8 cellular contexts compared by ENCODE assay signal in the genomic region with DNA sequence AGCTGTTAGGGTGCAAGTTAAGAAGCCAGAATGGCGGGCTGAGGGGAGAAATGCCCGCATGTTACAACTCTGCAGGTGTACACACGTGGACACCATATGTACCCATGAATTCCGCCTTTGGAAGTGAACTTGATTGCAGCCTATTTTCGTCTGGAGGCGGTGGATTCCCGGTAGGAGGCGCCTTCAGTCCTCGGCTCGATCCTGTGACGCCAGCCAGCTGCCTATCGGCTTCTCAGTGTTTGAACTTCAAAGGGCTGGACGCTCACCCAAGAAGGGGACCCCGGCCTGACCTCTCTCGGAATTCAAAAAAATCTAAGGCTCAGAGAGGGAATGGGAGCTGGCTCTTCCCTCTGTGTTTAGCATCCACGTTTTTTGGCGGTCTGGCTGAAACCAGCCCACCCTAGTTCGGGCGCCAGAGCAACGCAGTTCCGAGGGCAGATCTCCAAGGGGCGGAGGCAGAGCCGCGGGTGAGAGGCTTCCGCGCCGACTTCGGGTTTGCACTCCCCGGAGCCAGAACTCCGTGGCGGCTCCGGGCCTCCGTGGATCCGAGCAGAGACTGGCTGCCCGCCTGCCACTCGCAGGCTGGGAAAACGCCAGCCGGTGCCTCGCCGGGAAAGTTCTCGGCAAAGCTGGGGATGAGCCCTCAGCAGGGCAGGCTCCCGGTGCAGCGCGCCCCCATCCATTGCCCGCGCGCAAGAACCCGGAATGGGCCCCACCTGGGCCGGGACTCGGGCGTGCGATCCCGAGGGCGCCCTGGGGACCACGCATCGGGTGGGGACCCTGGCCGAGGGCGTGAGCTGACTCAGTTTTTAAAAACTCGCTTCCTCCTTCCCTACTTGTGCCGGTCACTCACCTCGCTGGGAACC. TPM values are rescaled to one million over a fixed set of nuclear protein-coding genes. Genes with fewer than 3 reads are reported as not detected.
DNase-seq lines count a peak whose midpoint lies in the region; ATAC-seq, FAIRE-seq and TF ChIP-seq lines count a peak whose summit lies in the region.

No MANE protein-coding gene starts in this region.

- peak overlapping the region; percentile 57 to 90 (median 80) for H3K4me3 ChIP-seq in heart left ventricle

- no peaks in the 10 kb centered on the region for H3K9me3 ChIP-seq in heart left ventricle

- TF ChIP-seq POLR2A in H54 (IDR thresholded peaks at IDR 0.05; ENCODE audit: low read depth, low read length) (no peak), heart left ventricle (IDR thresholded peaks at IDR 0.05) (no peak)

- DNase-seq in AG20443 (ENCODE audit: low spot score) = peak; percentile 93
- peak; percentile 65 for DNase-seq in H54 (ENCODE audit: insufficient read length, low spot score)
- DNase-seq in NCI-H524 treated with DMSO at 0.1 percent for 48 hours (lab: John Stamatoyannopoulos, UW) = peak; percentile 25
- DNase-seq in anterior cingulate cortex (lab: John Stamatoyannopoulos, UW) = peak in 57 of 58 donors; percentile 3 to 81 (median 65)
- peak; percentile 82 to 91 (median 87) for DNase-seq in heart left ventricle
- peak; percentile 73 for DNase-seq in occipital lobe (lab: John Stamatoyannopoulos, UW)

- TF ChIP-seq CTCF in heart left ventricle (IDR thresholded peaks at IDR 0.05) = peak; percentile 54 to 79 (median 66)

- no peaks in the 10 kb centered on the region for H3K36me3 ChIP-seq in heart left ventricle

- WGBS in heart left ventricle, 4 donors = 0 to 2% (median 1%) methylated on average over 23 to 61 of the region's 61 CpGs

- H3K27me3 ChIP-seq in heart left ventricle = peaks cover 0 to 9% (median 0%) of the 10 kb centered on the region in 9 donors

- peaks cover 0 to 53% (median 15%) of the 10 kb centered on the region in 12 donors for H3K4me1 ChIP-seq in heart left ventricle

- H3K27ac ChIP-seq in heart left ventricle = peak overlapping the region; percentile 7 to 92 (median 76)

- intact Hi-C loops in heart left ventricle (cut with DNase I) = loop anchor here in 9 of 10 donors (1.0 to 10.0 kb wide), 7 partner anchors 120 to 282 kb away; partner anchors contain the start of gene CTRC (in 2 of the 9)

- ATAC-seq in heart left ventricle = peak; percentile 55 to 79 (median 70)
- no peak for ATAC-seq in GM18511 (IDR thresholded peaks at IDR 0.05; ENCODE audit: unreplicated experiment)
- no peak for ATAC-seq in GM19452 (IDR thresholded peaks at IDR 0.05; ENCODE audit: unreplicated experiment)

- FAIRE-seq in H54 (lab: Jason Lieb, UNC) = no peak

RNA-seq across cellular contexts. Expression of gene TMEM51, which starts 1.0 kb away (rescaled TPM):
- total RNA-seq in heart left ventricle (1 to 10 TPM; 2.0 to 9.5 (median 3.8) TPM), occipital lobe (1.4 TPM)
- polyA plus RNA-seq in heart left ventricle = 1 to 10 TPM; 3.5 to 3.8 TPM

Comparison
In these comparisons a context has a peak if more than half of its experiments do, and no peak if none do; other contexts are left out.
1. DNase-seq: peak in every context shown above with its lines; median percentile 93 in AG20443; 87 in heart left ventricle; 73 in occipital lobe; 65 in H54; 65 in anterior cingulate cortex; 25 in NCI-H524 treated with DMSO at 0.1 percent for 48 hours.
2. ATAC-seq: peak in heart left ventricle (4 of 4); none in GM18511 (single experiment) and GM19452 (single experiment).